In genomic region chr10:118732253-118733194, GRCh38 we compare ENCODE assay signal across 9 cellular contexts. TPM values are rescaled to one million over a fixed set of nuclear protein-coding genes. Genes with fewer than 3 reads are reported as not detected.
DNase-seq lines count a peak whose midpoint lies in the region; ATAC-seq, FAIRE-seq and TF ChIP-seq lines count a peak whose summit lies in the region.
"Had no signal": no experiment of that assay in that cellular context is flagged by ENCODE, and none has a peak within 500 bp of the region (broad histone marks: within the 10 kb centered on the region; RNA-seq: fewer than 3 reads in every experiment).

No MANE protein-coding gene starts in this region.

- POLR2A ChIA-PET in GM12878 (lab: Charles Lee): interaction anchor here (0.6 to 1.7 kb wide), 3 partner anchors 18 to 24 kb away, joined by 3 to 5 read pairs (median 3); partner anchors contain the start of gene CACUL1

- peak overlapping the region; percentile 2 for H3K27ac Mint-ChIP-seq in activated T-cell treated with anti-CD3 and anti-CD28 coated beads, Interleukin-2, amount 50 U/mL, for 24 hours
- peak overlapping the region; percentile 24 for H3K27ac Mint-ChIP-seq in stimulated activated effector memory CD8-positive, alpha-beta T cell treated with anti-CD3 and anti-CD28 coated beads, Interleukin-12 subunit alpha, Interleukin-12 subunit beta, amount 100 ng/mL, for 72 hours
- H3K27ac Mint-ChIP-seq: stimulated activated naive CD8-positive, alpha-beta T cell treated with anti-CD3 and anti-CD28 coated beads, Interleukin-15, Interleukin-2, amounts not matched to agents 100 ng/mL and 50 ng/mL, for 24 hours had no signal

- H4K20me1 ChIP-seq in GM12878 (ENCODE audit: control insufficient read depth, insufficient read depth): 0 out of 2 replicates have a peak, but pooled peaks cover 3% of the 10 kb centered on the region

- CTCF ChIA-PET in GM12878 (lab: Yijun Ruan, JAX): interaction anchor here (0.6 to 5.9 kb wide), 4 partner anchors 13 to 477 kb away, joined by 3 to 47 read pairs (median 4); no protein-coding TSS in a partner anchor

- TF ChIP-seq EP300 in GM12878 (IDR thresholded peaks at IDR 0.05; ENCODE audit: borderline replicate concordance in 1 of 2, control insufficient read depth in 1 of 2, low read depth in 2 of 2, low read length in 2 of 2): no peak

- peak; percentile 58 for ATAC-seq in HG03039 (IDR thresholded peaks at IDR 0.05; ENCODE audit: unreplicated experiment)
- peak; percentile 83 for ATAC-seq in GM12878
- ATAC-seq in stimulated activated effector memory CD8-positive, alpha-beta T cell treated with anti-CD3 and anti-CD28 coated beads, Interleukin-12 subunit alpha, Interleukin-12 subunit beta, amount 100 ng/mL, for 72 hours: peak; percentile 73
- ATAC-seq in gastrocnemius medialis: no peak

- no TSS peak for BruUV-seq in GM12878 (replicated peaks; lab: Mats Ljungman, UMichigan)

- no peak for TF ChIP-seq RAD21 in GM12878 (IDR thresholded peaks at IDR 0.05; ENCODE audit: insufficient read depth, low read depth, low read length)

- H3K27ac ChIP-seq in GM12878 (ENCODE audit: control insufficient read depth, insufficient read depth): no peak overlapping the region
- H3K27ac ChIP-seq in gastrocnemius medialis: no peak overlapping the region

- WGBS in GM12878 (ENCODE audit: insufficient coverage, insufficient replicate concordance, low lambda C conversion rate, missing lambda C conversion rate): 77% methylated on average over 12 of the region's 12 CpGs

- no peaks in the 10 kb centered on the region for H3K27me3 Mint-ChIP-seq in activated T-cell treated with anti-CD3 and anti-CD28 coated beads, Interleukin-2, amount 50 U/mL, for 24 hours
- H3K27me3 Mint-ChIP-seq: stimulated activated naive CD8-positive, alpha-beta T cell treated with anti-CD3 and anti-CD28 coated beads, Interleukin-15, Interleukin-2, amounts not matched to agents 100 ng/mL and 50 ng/mL, for 24 hours had no signal

- H3K36me3 ChIP-seq in GM12878 (ENCODE audit: control insufficient read depth in 2 of 2, insufficient read depth in 2 of 2, low read length in 1 of 2) (peaks cover 0 to 2% of the 10 kb centered on the region in 2 experiments; a peak in 1 of 4 replicates), gastrocnemius medialis (no peaks in the 10 kb centered on the region)

- in situ Hi-C loops in GM12878 (cut with MboI): no loop called here
- in situ Hi-C loops in gastrocnemius medialis (cut with MboI; ENCODE audit: low sequenced_read_pairs in 4 of 4): no loop called here

- H3K4me3 Mint-ChIP-seq in activated T-cell treated with anti-CD3 and anti-CD28 coated beads, Interleukin-2, amount 50 U/mL, for 24 hours: no peak overlapping the region
- H3K4me3 Mint-ChIP-seq in stimulated activated effector memory CD8-positive, alpha-beta T cell treated with anti-CD3 and anti-CD28 coated beads, Interleukin-12 subunit alpha, Interleukin-12 subunit beta, amount 100 ng/mL, for 72 hours: peak overlapping the region; percentile 22
- H3K4me3 Mint-ChIP-seq: stimulated activated naive CD8-positive, alpha-beta T cell treated with anti-CD3 and anti-CD28 coated beads, Interleukin-15, Interleukin-2, amounts not matched to agents 100 ng/mL and 50 ng/mL, for 24 hours had no signal

- RAD21 ChIA-PET in GM12878 (lab: Charles Lee; ENCODE audit: unreplicated experiment): interaction anchor here (0.6 to 4.7 kb wide), 4 partner anchors 13 to 466 kb away, joined by 3 to 16 read pairs (median 4); partner anchors contain the start of gene CACUL1

- H3K4me3 ChIP-seq in GM12878: peak overlapping the region; percentile 59; the same call in 1 of the 2 replicates
- no peak overlapping the region for H3K4me3 ChIP-seq in gastrocnemius medialis

- H3K79me2 ChIP-seq in GM12878 (ENCODE audit: control insufficient read depth, insufficient read depth, low read length): peaks cover 55% of the 10 kb centered on the region

- H3K27me3 ChIP-seq in GM12878 (replicated peaks in 1 of 2; ENCODE audit: control insufficient read depth in 2 of 2, insufficient read depth in 2 of 2, low read length in 1 of 2): no peaks in the 10 kb centered on the region
- H3K27me3 ChIP-seq in gastrocnemius medialis: no peaks in the 10 kb centered on the region

- H3K9me3 ChIP-seq in GM12878 (replicated peaks; ENCODE audit: control insufficient read depth, insufficient read depth, low read length) (no peaks in the 10 kb centered on the region), gastrocnemius medialis (no peaks in the 10 kb centered on the region)

- SMC1A ChIA-PET in GM12878 (lab: Charles Lee; ENCODE audit: uncharacterized antibody, unreplicated experiment): interaction anchor here (0.7 to 4.1 kb wide), 5 partner anchors 9 to 34 kb away, joined by 3 to 23 read pairs (median 3); partner anchors contain the start of gene CACUL1

- H2AFZ ChIP-seq in GM12878 (ENCODE audit: control insufficient read depth, low read depth, low read length): no peak overlapping the region

- H3K9ac ChIP-seq in GM12878 (ENCODE audit: control insufficient read depth, insufficient read depth, low read length): no peak overlapping the region

- no peak for TF ChIP-seq POLR2A in GM12878 (IDR thresholded peaks at IDR 0.05; ENCODE audit: low read depth, low read length)
- TF ChIP-seq POLR2A in gastrocnemius medialis (IDR thresholded peaks at IDR 0.05): no peak

- peaks cover 6% of the 10 kb centered on the region for H3K36me3 Mint-ChIP-seq in activated T-cell treated with anti-CD3 and anti-CD28 coated beads, Interleukin-2, amount 50 U/mL, for 24 hours (ENCODE audit: low read depth)
- peaks cover 7% of the 10 kb centered on the region for H3K36me3 Mint-ChIP-seq in stimulated activated effector memory CD8-positive, alpha-beta T cell treated with anti-CD3 and anti-CD28 coated beads, Interleukin-12 subunit alpha, Interleukin-12 subunit beta, amount 100 ng/mL, for 72 hours

- peaks cover 76% of the 10 kb centered on the region for H3K4me1 Mint-ChIP-seq in activated T-cell treated with anti-CD3 and anti-CD28 coated beads, Interleukin-2, amount 50 U/mL, for 24 hours (ENCODE audit: low read depth)
- H3K4me1 Mint-ChIP-seq in stimulated activated effector memory CD8-positive, alpha-beta T cell treated with anti-CD3 and anti-CD28 coated beads, Interleukin-12 subunit alpha, Interleukin-12 subunit beta, amount 100 ng/mL, for 72 hours: peaks cover 57% of the 10 kb centered on the region

- peak; percentile 54 for FAIRE-seq in GM12878 (lab: Jason Lieb, UNC)
- FAIRE-seq in HTR-8/SVneo (lab: Jason Lieb, UNC): no peak

- peak overlapping the region; percentile 51; the same call in 1 of the 2 replicates for H3K4me2 ChIP-seq in GM12878 (ENCODE audit: control insufficient read depth, insufficient read depth)

- TF ChIP-seq CTCF in GM12878 (IDR thresholded peaks at IDR 0.05 in 2 of 3, conservative IDR thresholded peaks at IDR 0.05 in 1 of 3; ENCODE audit: control insufficient read depth in 2 of 3, extremely low read depth in 1 of 3, insufficient read depth in 1 of 3, low read depth in 3 of 3, low read length in 3 of 3) (no peak), gastrocnemius medialis (IDR thresholded peaks at IDR 0.05 in 4 of 5, conservative IDR thresholded peaks at IDR 0.05 in 1 of 5) (no peak)

- no peaks in the 10 kb centered on the region for H3K9me3 Mint-ChIP-seq in activated T-cell treated with anti-CD3 and anti-CD28 coated beads, Interleukin-2, amount 50 U/mL, for 24 hours
- H3K9me3 Mint-ChIP-seq in stimulated activated effector memory CD8-positive, alpha-beta T cell treated with anti-CD3 and anti-CD28 coated beads, Interleukin-12 subunit alpha, Interleukin-12 subunit beta, amount 100 ng/mL, for 72 hours: no peaks in the 10 kb centered on the region
- H3K9me3 Mint-ChIP-seq: stimulated activated naive CD8-positive, alpha-beta T cell treated with anti-CD3 and anti-CD28 coated beads, Interleukin-15, Interleukin-2, amounts not matched to agents 100 ng/mL and 50 ng/mL, for 24 hours had no signal

- H3K4me1 ChIP-seq in GM12878 (ENCODE audit: control insufficient read depth, insufficient read depth, low read length) (peaks cover 23% of the 10 kb centered on the region), gastrocnemius medialis (peaks cover 78 to 90% of the 10 kb centered on the region in 2 donors)

- intact Hi-C loops in GM12878 (cut with micrococcal nuclease; ENCODE audit: unreplicated experiment): no loop called here
- intact Hi-C loops in gastrocnemius medialis (cut with DNase I; ENCODE audit: low total_unique reads): no loop called here

- DNase-seq in activated T-cell treated with anti-CD3 and anti-CD28 coated beads, Interleukin-2, amount 50 U/mL, for 24 hours: peak; percentile 40
- DNase-seq in activated T-cell treated with anti-CD3 and anti-CD28 coated beads, Interleukin-2, amount 50 U/mL, for 1 hour: no peak
- no peak for DNase-seq in GM12878 (ENCODE audit: low read depth, low spot score)
- no peak for DNase-seq in stimulated activated effector memory CD8-positive, alpha-beta T cell treated with anti-CD3 and anti-CD28 coated beads, Interleukin-12 subunit alpha, Interleukin-12 subunit beta, amount 100 ng/mL, for 72 hours (ENCODE audit: low spot score in 2 of 2)
- no peak for DNase-seq in DMS53 treated with DMSO at 0.1 percent for 48 hours (lab: John Stamatoyannopoulos, UW; ENCODE audit: unreplicated experiment)
- DNase-seq in HTR-8/SVneo (ENCODE audit: insufficient read length, low spot score): no peak
- DNase-seq in gastrocnemius medialis: no peak

TF ChIP-seq in GM12878, 131 proteins besides CTCF, POLR2A, EP300 and RAD21 (continues in another document):
- TF ChIP-seq ETV6 (conservative IDR thresholded peaks at IDR 0.05 in 1 of 2, IDR thresholded peaks at IDR 0.05 in 1 of 2; ENCODE audit: borderline replicate concordance in 1 of 2, low read depth in 1 of 2) (peak in 1 of 2 experiments; percentile 24; a peak in 1 of 4 replicates), CREM (IDR thresholded peaks at IDR 0.05; ENCODE audit: low read depth) (no peak), MEF2A (IDR thresholded peaks at IDR 0.05; ENCODE audit: insufficient read depth, low read depth, low read length) (no peak)

RNA-seq across cellular contexts. Expression of gene CACUL1, which starts 22.2 kb away (rescaled TPM):
- 97.0 and 97.9 TPM in 2 replicates for total RNA-seq in GM12878 (2013; cell fraction: nucleolus; rRNA removed)
- total RNA-seq in GM12878 (2014; rRNA removed) (10.4 and 18.2 TPM in 2 replicates), GM12878 (2014; rRNA removed; fragmentation: Illumina TruSeq; extraction: Trizol) (14.8 and 19.6 TPM in 2 replicates), GM12878 (2021) (19.1 and 21.0 TPM in 2 replicates), gastrocnemius medialis (10 to 100 TPM; 28.5 to 59.5 (median 38.2) TPM)
- 5.7 TPM for polyA plus RNA-seq in GM12878 (2011; ENCODE audit: low read depth)
- polyA plus RNA-seq in GM12878 (2011; rRNA removed) (23.2 and 27.1 TPM in 2 replicates), GM12878 (2014; fragmentation: Illumina TruSeq; extraction: Trizol) (8.1 and 8.4 TPM in 2 replicates), GM12878 (2014; fragmentation: Nextera tagmentation; extraction: Ambion mirVana) (10 to 100 TPM in 1 of 2 experiments, 1 to 10 TPM in 1; 7.4 to 10.6 TPM), GM12878 (2014; rRNA removed) (7.9 and 9.2 TPM in 2 replicates), GM12878 (2016; fragmentation: Nextera tagmentation; extraction: Ambion mirVana) (10 to 100 TPM; 15.3 to 18.2 TPM)
- 5.7 and 6.4 TPM in 2 replicates for polyA plus RNA-seq in GM12878 (2011; cell fraction: cytosol; rRNA removed)
- polyA plus RNA-seq in GM12878 (2011; cell fraction: nucleus; rRNA removed): 4.1 and 6.7 TPM in 2 replicates
- polyA plus RNA-seq in GM12878 (2012): 6.9 and 9.3 TPM in 2 replicates
- 16.1 and 17.8 TPM in 2 replicates for polyA minus RNA-seq in GM12878 (2011; rRNA and poly(A)+ RNA removed)
- 6.2 and 8.6 TPM in 2 replicates for polyA minus RNA-seq in GM12878 (2011; cell fraction: cytosol; rRNA and poly(A)+ RNA removed)
- 10.0 and 23.5 TPM in 2 replicates for polyA minus RNA-seq in GM12878 (2011; cell fraction: nucleus; rRNA and poly(A)+ RNA removed)

Comparison
In these comparisons a context has a peak if more than half of its experiments do, and no peak if none do; other contexts are left out.
1. ATAC-seq: peak in HG03039 (single experiment), GM12878 (single experiment) and stimulated activated effector memory CD8-positive, alpha-beta T cell treated with anti-CD3 and anti-CD28 coated beads, Interleukin-12 subunit alpha, Interleukin-12 subunit beta, amount 100 ng/mL, for 72 hours (single experiment); none in gastrocnemius medialis (0 of 2).